ENCODE assay signal across 17 cellular contexts in genomic region chr6:39886871-39887270, GRCh38. TPM values are rescaled to one million over a fixed set of nuclear protein-coding genes. Genes with fewer than 3 reads are reported as not detected.
DNase-seq lines count a peak whose midpoint lies in the region; ATAC-seq and TF ChIP-seq lines count a peak whose summit lies in the region.
"Had no signal": no experiment of that assay in that cellular context is flagged by ENCODE, and none has a peak within 500 bp of the region (broad histone marks: within the 10 kb centered on the region; RNA-seq: fewer than 3 reads in every experiment).

No MANE protein-coding gene starts in this region.

- no peak for ATAC-seq in gastroesophageal sphincter
- ATAC-seq in upper lobe of right lung: no peak
- ATAC-seq in GM18870 (IDR thresholded peaks at IDR 0.05; ENCODE audit: unreplicated experiment): no peak
- ATAC-seq in CD8-positive, alpha-beta T cell: no peak

- CTCF ChIA-PET in CD8-positive, alpha-beta T cell (lab: Charles Lee): no interaction called here

- H3K36me3 Mint-ChIP-seq in CD8-positive, alpha-beta T cell: no peaks in the 10 kb centered on the region

- peaks cover 29 to 65% of the 10 kb centered on the region in 2 donors for H3K4me1 ChIP-seq in ascending aorta
- peaks cover 0 to 94% (median 22%) of the 10 kb centered on the region in 3 donors for H3K4me1 ChIP-seq in gastroesophageal sphincter
- H3K4me1 ChIP-seq in rectal smooth muscle tissue (ENCODE audit: control insufficient read depth, insufficient read depth, low read length): peaks cover 17% of the 10 kb centered on the region
- peaks cover 23% of the 10 kb centered on the region for H3K4me1 ChIP-seq in upper lobe of right lung
- no peaks in the 10 kb centered on the region for H3K4me1 ChIP-seq in CD8-positive, alpha-beta T cell (ENCODE audit: insufficient read depth, low read length)

- H3K27ac ChIP-seq in ascending aorta (peak overlapping the region; percentile 90 to 95), gastroesophageal sphincter (peak overlapping the region; percentile 27 to 88 (median 84)), rectal smooth muscle tissue (ENCODE audit: low read depth, low read length) (peak overlapping the region; percentile 22), upper lobe of right lung (peak overlapping the region; percentile 58)
- H3K27ac ChIP-seq in CD8-positive, alpha-beta T cell (ENCODE audit: low read depth, low read length): no peak overlapping the region
- H3K27ac ChIP-seq: BLaER1 treated with 17β-estradiol and CSF1 and Interleukin-3, amounts not matched to agents 10 nM and 100 nM; epithelial cell of prostate; WERI-Rb-1 had no signal

- H3K4me3 ChIP-seq in ascending aorta: no peak overlapping the region
- H3K4me3 ChIP-seq in gastroesophageal sphincter: no peak overlapping the region
- H3K4me3 ChIP-seq in rectal smooth muscle tissue (ENCODE audit: low read length): no peak overlapping the region
- H3K4me3 ChIP-seq in upper lobe of right lung: no peak overlapping the region
- no peak overlapping the region for H3K4me3 ChIP-seq in CD8-positive, alpha-beta T cell (ENCODE audit: low read depth, low read length)
- H3K4me3 ChIP-seq: BLaER1 treated with 17β-estradiol and CSF1 and Interleukin-3, amounts not matched to agents 10 nM and 100 nM; ovary had no signal

- H3K4me1 Mint-ChIP-seq in CD8-positive, alpha-beta T cell (ENCODE audit: low read depth): no peaks in the 10 kb centered on the region

- H3K9me3 Mint-ChIP-seq in CD8-positive, alpha-beta T cell: no peaks in the 10 kb centered on the region

- H3K9ac ChIP-seq in rectal smooth muscle tissue (ENCODE audit: low read length): no peak overlapping the region
- H3K9ac ChIP-seq: BLaER1 treated with 17β-estradiol and CSF1 and Interleukin-3, amounts not matched to agents 10 nM and 100 nM had no signal

- H3K27me3 ChIP-seq in ascending aorta (no peaks in the 10 kb centered on the region), gastroesophageal sphincter (no peaks in the 10 kb centered on the region), rectal smooth muscle tissue (ENCODE audit: control insufficient read depth, insufficient read depth, low read length) (no peaks in the 10 kb centered on the region), upper lobe of right lung (no peaks in the 10 kb centered on the region)
- no peaks in the 10 kb centered on the region for H3K27me3 ChIP-seq in CD8-positive, alpha-beta T cell (ENCODE audit: insufficient read depth, low read length)
- H3K27me3 ChIP-seq: BLaER1 treated with 17β-estradiol and CSF1 and Interleukin-3, amounts not matched to agents 10 nM and 100 nM; ovary had no signal

- DNase-seq in ascending aorta (ENCODE audit: low spot score in 2 of 2): no peak
- no peak for DNase-seq in upper lobe of right lung
- DNase-seq in inferior parietal cortex (ENCODE audit: extremely low spot score): no peak
- no peak for DNase-seq in CD8-positive, alpha-beta T cell
- DNase-seq: cortex of kidney; DMS153; MM.1S; NCI-H187 treated with DMSO at 0.1 percent for 48 hours; NCI-H510A; stimulated activated naive CD4-positive, alpha-beta T cell treated with Interleukin-2 at 50 U/mL for 16 hours; WERI-Rb-1 had no signal

- H3K9me3 ChIP-seq in ascending aorta (no peaks in the 10 kb centered on the region), gastroesophageal sphincter (no peaks in the 10 kb centered on the region), upper lobe of right lung (no peaks in the 10 kb centered on the region)
- no peaks in the 10 kb centered on the region for H3K9me3 ChIP-seq in CD8-positive, alpha-beta T cell (ENCODE audit: low read length)
- H3K9me3 ChIP-seq: BLaER1 treated with 17β-estradiol and CSF1 and Interleukin-3, amounts not matched to agents 10 nM and 100 nM; ovary had no signal

- no peak for TF ChIP-seq POLR2A in gastroesophageal sphincter (IDR thresholded peaks at IDR 0.05)

- H3K27me3 Mint-ChIP-seq in CD8-positive, alpha-beta T cell (ENCODE audit: low read depth): peaks cover 9% of the 10 kb centered on the region

- WGBS in gastroesophageal sphincter (ENCODE audit: low coverage in 1 of 2), 2 donors: 0 to 75% methylated on average over 1 to 2 of the region's 2 CpGs

- no peak overlapping the region for H3K4me3 Mint-ChIP-seq in CD8-positive, alpha-beta T cell

- no peak overlapping the region for H3K27ac Mint-ChIP-seq in CD8-positive, alpha-beta T cell

- POLR2A ChIA-PET in CD8-positive, alpha-beta T cell (lab: Charles Lee): no interaction called here

- TF ChIP-seq CTCF in ascending aorta (IDR thresholded peaks at IDR 0.05) (no peak), gastroesophageal sphincter (IDR thresholded peaks at IDR 0.05) (no peak), upper lobe of right lung (IDR thresholded peaks at IDR 0.05) (no peak)
- TF ChIP-seq CTCF in CD8-positive, alpha-beta T cell (IDR thresholded peaks at IDR 0.05): no peak

- H3K36me3 ChIP-seq in ascending aorta (peaks cover 0 to 8% of the 10 kb centered on the region in 2 donors), gastroesophageal sphincter (peaks cover 0 to 58% of the 10 kb centered on the region in 2 donors), rectal smooth muscle tissue (ENCODE audit: control insufficient read depth, insufficient read depth, low read length) (no peaks in the 10 kb centered on the region), upper lobe of right lung (no peaks in the 10 kb centered on the region)
- H3K36me3 ChIP-seq in CD8-positive, alpha-beta T cell (ENCODE audit: insufficient read depth, low read length): no peaks in the 10 kb centered on the region
- H3K36me3 ChIP-seq: BLaER1 treated with 17β-estradiol and CSF1 and Interleukin-3, amounts not matched to agents 10 nM and 100 nM; ovary; WERI-Rb-1 had no signal

- intact Hi-C loops in ascending aorta (cut with DNase I): loop anchor here (5.0 to 10.0 kb wide), 4 partner anchors 35 to 542 kb away; partner anchors contain the start of gene KIF6
- intact Hi-C loops in upper lobe of right lung (cut with DNase I): loop anchor here (10.0 kb wide), 1 partner anchor 502 kb away; no protein-coding TSS in a partner anchor
- intact Hi-C loops in CD8-positive, alpha-beta T cell (cut with DNase I, micrococcal nuclease): no loop called here

- no peak for TF ChIP-seq EP300 in gastroesophageal sphincter (IDR thresholded peaks at IDR 0.05)

RNA-seq across cellular contexts. Expression of gene MOCS1, which starts 47.4 kb away (rescaled TPM):
- total RNA-seq in ascending aorta (45.4 TPM), gastroesophageal sphincter (10 to 100 TPM; 24.0 to 33.0 (median 29.3) TPM), upper lobe of right lung (29.3 TPM)
- under 1 TPM; 0.38 to 0.56 TPM for total RNA-seq in CD8-positive, alpha-beta T cell

Comparison
In these comparisons a context has a peak if more than half of its experiments do, and no peak if none do; other contexts are left out.
1. RNA of gene MOCS1, which starts 47.4 kb away (total RNA-seq): 45.4 TPM in ascending aorta (single experiment), 24.0 to 33.0 TPM in gastroesophageal sphincter and 29.3 TPM in upper lobe of right lung (single experiment); 0.38 to 0.56 TPM in CD8-positive, alpha-beta T cell; every median in the first group is over 10 times any median in the second.
2. intact Hi-C loops: an anchor here in ascending aorta (5.0 to 10.0 kb wide) and upper lobe of right lung (10.0 kb wide); none called in CD8-positive, alpha-beta T cell.